Comparison of ENCODE assay signal across 8 cellular contexts in the genomic region with DNA sequence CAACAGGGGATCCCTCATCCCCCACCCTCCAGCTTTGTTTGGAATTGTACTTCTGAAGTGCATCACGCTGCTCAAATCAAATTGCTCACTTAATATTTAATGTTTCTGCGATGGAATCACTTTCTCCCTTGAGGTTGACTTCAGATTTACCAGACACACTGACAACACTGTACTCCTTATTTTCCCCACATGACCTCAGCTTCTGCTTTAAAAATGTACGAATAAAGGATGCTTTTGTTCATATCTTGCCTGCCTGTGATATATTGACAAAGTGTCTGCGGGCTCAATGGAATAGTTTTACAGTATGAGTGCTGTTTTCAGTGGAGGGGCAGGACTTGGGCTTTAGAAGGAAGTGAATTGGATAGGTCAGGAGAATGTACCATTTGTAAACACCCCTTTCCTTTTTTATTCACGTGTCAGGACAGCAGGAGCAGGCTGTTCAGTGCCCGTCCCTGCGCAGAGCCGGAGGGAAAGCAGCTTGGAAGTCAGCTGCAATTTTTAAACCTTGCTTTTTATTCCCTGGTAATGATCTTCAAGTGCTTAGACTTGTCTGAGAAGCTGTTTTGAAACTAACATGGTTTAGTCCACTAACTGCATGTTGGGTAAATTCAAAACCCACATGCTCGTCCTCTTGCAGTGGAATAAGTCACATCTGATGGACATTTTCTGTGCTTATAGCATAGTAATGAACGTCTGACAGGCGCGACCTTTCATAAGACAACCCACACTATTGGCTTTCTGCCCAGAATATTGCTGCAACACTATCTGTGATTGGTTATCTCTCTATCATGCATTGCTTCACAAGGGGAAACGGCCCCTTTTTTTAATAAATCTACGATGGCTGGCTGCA. TPM values are rescaled to one million over a fixed set of nuclear protein-coding genes. Genes with fewer than 3 reads are reported as not detected.
A peak's percentile ranks its signal among the peaks of the same experiment; 100 is the strongest.
DNase-seq lines count a peak whose midpoint lies in the region; ATAC-seq and TF ChIP-seq lines count a peak whose summit lies in the region.

No MANE protein-coding gene starts in this region.

- H3K36me3 ChIP-seq in PC-9 (ENCODE audit: low read depth), result peaks cover 34% of the 10 kb centered on the region; the same call in 1 of the 2 replicates

- H3K27me3 ChIP-seq in PC-9 (ENCODE audit: insufficient read depth, low read depth), result no peaks in the 10 kb centered on the region

- H3K4me1 ChIP-seq in PC-9 (replicated peaks; ENCODE audit: insufficient read depth), result peaks cover 14% of the 10 kb centered on the region; the same call in 1 of the 2 replicates

- H3K9me3 Mint-ChIP-seq in Calu3 (ENCODE audit: low read depth, unreplicated experiment), result no peaks in the 10 kb centered on the region
- no peaks in the 10 kb centered on the region for H3K9me3 Mint-ChIP-seq in activated naive CD4-positive, alpha-beta T cell treated with anti-CD3 and anti-CD28 coated beads, Interleukin-2, amount 50 U/mL, for 72 hours
- H3K9me3 Mint-ChIP-seq in osteocyte (ENCODE audit: unreplicated experiment), result no peaks in the 10 kb centered on the region

- H3K27ac Mint-ChIP-seq in Calu3 (ENCODE audit: unreplicated experiment), result peak overlapping the region; percentile 95
- peak overlapping the region; percentile 86 to 90 for H3K27ac Mint-ChIP-seq in activated naive CD4-positive, alpha-beta T cell treated with anti-CD3 and anti-CD28 coated beads, Interleukin-2, amount 50 U/mL, for 72 hours
- H3K27ac Mint-ChIP-seq in osteocyte (ENCODE audit: unreplicated experiment), result peak overlapping the region; percentile 96

- H4K20me1 ChIP-seq in PC-9 (ENCODE audit: insufficient read depth), result no peaks in the 10 kb centered on the region

- no peaks in the 10 kb centered on the region for H3K9me3 ChIP-seq in PC-9 (ENCODE audit: insufficient read depth, low read depth)

- H3K27me3 Mint-ChIP-seq in Calu3 (ENCODE audit: unreplicated experiment) (no peaks in the 10 kb centered on the region), osteocyte (ENCODE audit: unreplicated experiment) (no peaks in the 10 kb centered on the region)

- H3F3A ChIP-seq in PC-9 (ENCODE audit: insufficient read depth, low read depth), result 0 out of 2 replicates have a peak, but pooled peaks cover 14% of the 10 kb centered on the region

- H3K4me3 ChIP-seq in PC-9, result no peak overlapping the region

- CTCF ChIA-PET in Calu3 (lab: Charles Lee) (interaction anchor here (0.8 to 2.0 kb wide), 4 partner anchors 9 to 178 kb away, joined by 3 to 10 read pairs (median 4); partner anchors contain the start of gene MBNL1), PC-9 (lab: Charles Lee) (no interaction called here)

- POLR2A ChIA-PET in PC-9 (lab: Charles Lee; ENCODE audit: unreplicated experiment), result no interaction called here

- ATAC-seq in activated naive CD4-positive, alpha-beta T cell treated with anti-CD3 and anti-CD28 coated beads, Interleukin-2, amount 50 U/mL, for 72 hours, result peak; percentile 73 to 80

- no peak overlapping the region for H2AFZ ChIP-seq in PC-9

- H3K4me3 Mint-ChIP-seq in Calu3 (ENCODE audit: low read depth, unreplicated experiment) (peak overlapping the region; percentile 73), osteocyte (ENCODE audit: unreplicated experiment) (peak overlapping the region; percentile 79)

- no peaks in the 10 kb centered on the region for H3K9me2 ChIP-seq in PC-9 (ENCODE audit: insufficient read depth)

- H3K4me1 Mint-ChIP-seq in Calu3 (ENCODE audit: low read depth, unreplicated experiment), result peaks cover 49% of the 10 kb centered on the region
- peaks cover 76% of the 10 kb centered on the region for H3K4me1 Mint-ChIP-seq in osteocyte (ENCODE audit: unreplicated experiment)

- H3K36me3 Mint-ChIP-seq in Calu3 (ENCODE audit: insufficient read depth, unreplicated experiment) (peaks cover 26% of the 10 kb centered on the region), osteocyte (ENCODE audit: unreplicated experiment) (peaks cover 24% of the 10 kb centered on the region)
- H3K36me3 Mint-ChIP-seq in activated naive CD4-positive, alpha-beta T cell treated with anti-CD3 and anti-CD28 coated beads, Interleukin-2, amount 50 U/mL, for 72 hours, result peaks cover 11 to 21% of the 10 kb centered on the region in 2 donors

- H3K4me2 ChIP-seq in PC-9, result peak overlapping the region; percentile 18

- intact Hi-C loops in Calu3 (cut with micrococcal nuclease; ENCODE audit: unreplicated experiment) (loop anchor here (2.0 kb wide), 1 partner anchor 30 kb away; the partner anchor contains the start of gene MBNL1), PC-9 (cut with micrococcal nuclease; ENCODE audit: unreplicated experiment) (no loop called here), posterior vena cava (cut with DNase I) (no loop called here)

- peak overlapping the region; percentile 43 for H3K27ac ChIP-seq in PC-9

- DNase-seq in Calu3 (peak; percentile 78), GM20000 (ENCODE audit: low spot score) (peak; percentile 41), HS-5 (ENCODE audit: low read depth) (peak; percentile 97), PC-9 (peak; percentile 47 to 52), glomerular endothelial cell (ENCODE audit: extremely low read depth, low read depth, low spot score) (peak; percentile 63), osteocyte (ENCODE audit: extremely low spot score, unreplicated experiment) (no peak), posterior vena cava (ENCODE audit: low spot score) (no peak)
- DNase-seq in activated naive CD4-positive, alpha-beta T cell treated with anti-CD3 and anti-CD28 coated beads, Interleukin-2, amount 50 U/mL, for 72 hours (ENCODE audit: low spot score in 2 of 2), result peak; percentile 57 to 69

- TF ChIP-seq CTCF in Calu3 (IDR thresholded peaks at IDR 0.05; ENCODE audit: unreplicated experiment) (no peak), GM20000 (IDR thresholded peaks at IDR 0.05; ENCODE audit: extremely low read depth, missing control alignments) (no peak), PC-9 (conservative IDR thresholded peaks at IDR 0.05) (no peak), osteocyte (IDR thresholded peaks at IDR 0.05) (no peak)

- BruUV-seq in Calu3 (replicated peaks; lab: Mats Ljungman, UMichigan) (no TSS peak), PC-9 (replicated peaks; lab: Mats Ljungman, UMichigan) (no TSS peak)

- H3K79me2 ChIP-seq in PC-9 (ENCODE audit: low read depth), result peaks cover 90% of the 10 kb centered on the region

RNA-seq across cellular contexts. Expression of gene MBNL1, which starts 29.9 kb away (rescaled TPM):
- total RNA-seq in Calu3 (2022), result 164 and 183 TPM in 2 replicates
- total RNA-seq in PC-9 (2021), result 122 and 176 TPM in 2 replicates
- 100 to 1,000 TPM; 406 to 425 TPM for total RNA-seq in activated naive CD4-positive, alpha-beta T cell treated with anti-CD3 and anti-CD28 coated beads, Interleukin-2, amount 50 U/mL, for 72 hours
- total RNA-seq in glomerular endothelial cell, result 261 and 262 TPM in 2 replicates
- total RNA-seq in osteocyte, result 159 and 166 TPM in 2 replicates
- 100 to 1,000 TPM; 393 to 453 TPM for total RNA-seq in posterior vena cava

Comparison
In these comparisons a context has a peak if more than half of its experiments do, and no peak if none do; other contexts are left out.
1. DNase-seq: peak in Calu3 (single experiment), GM20000 (single experiment), HS-5 (single experiment), PC-9 (2 of 2), activated naive CD4-positive, alpha-beta T cell treated with anti-CD3 and anti-CD28 coated beads, Interleukin-2, amount 50 U/mL, for 72 hours (2 of 2) and glomerular endothelial cell (single experiment); none in osteocyte (single experiment) and posterior vena cava (single experiment).
2. Peak in every context shown above with its lines, with median percentiles within 50 percentile points of each other: H3K27ac Mint-ChIP-seq.